Comparison of ENCODE assay signal across 8 cellular contexts in the genomic region with DNA sequence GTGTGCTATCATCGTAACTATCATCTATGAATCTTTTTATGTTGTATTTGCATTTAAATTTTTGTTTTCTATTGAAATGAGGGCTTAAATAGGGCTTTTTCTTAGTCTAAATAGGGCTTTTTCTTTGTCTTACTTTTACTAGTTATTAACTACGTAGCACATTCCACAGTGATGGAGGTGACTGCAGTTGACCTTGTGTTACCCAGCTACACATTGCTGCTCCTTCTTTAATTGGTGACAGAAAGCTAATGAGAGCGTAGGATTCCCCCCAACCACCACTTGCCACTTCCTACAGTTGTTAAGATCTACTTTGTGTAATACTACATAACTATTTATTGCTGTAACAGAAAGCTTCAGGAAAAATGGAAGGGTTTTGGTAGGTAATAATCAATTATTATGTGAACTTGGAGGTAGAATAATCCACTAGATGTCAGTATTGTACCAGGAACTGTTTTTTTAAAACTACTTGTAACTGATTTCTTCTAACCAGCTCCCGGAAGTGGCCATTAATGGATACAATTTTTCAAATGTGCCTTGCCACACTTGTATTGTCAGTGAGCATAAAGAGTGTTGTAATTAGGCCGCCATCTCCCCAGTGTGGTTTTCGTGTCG. TPM values are rescaled to one million over a fixed set of nuclear protein-coding genes. Genes with fewer than 3 reads are reported as not detected.
DNase-seq lines count a peak whose midpoint lies in the region; ATAC-seq, FAIRE-seq and TF ChIP-seq lines count a peak whose summit lies in the region.

No MANE protein-coding gene starts in this region.

- TF ChIP-seq CTCF in AG04450 (IDR thresholded peaks at IDR 0.05; ENCODE audit: low read depth, low read length) (peak; percentile 63), fibroblast of pulmonary artery (IDR thresholded peaks at IDR 0.05; ENCODE audit: low read length, missing control alignments) (peak; percentile 53)

- no peak for DNase-seq in AG04450 (ENCODE audit: low read depth, low spot score)
- DNase-seq in LHCN-M2 (ENCODE audit: low read depth): peak; percentile 64
- peak; percentile 50 for DNase-seq in RCC 7860 (ENCODE audit: low spot score)
- peak; percentile 71 for DNase-seq in fibroblast of pulmonary artery (ENCODE audit: low read depth)
- DNase-seq in sciatic nerve (ENCODE audit: low spot score): no peak
- no peak for DNase-seq in activated naive CD4-positive, alpha-beta T cell treated with Interleukin-2 at 50 U/mL for 16 hours

- H3K4me3 ChIP-seq in AG04450 (ENCODE audit: low read depth, low read length) (no peak overlapping the region), fibroblast of pulmonary artery (replicated peaks; ENCODE audit: low read depth, low read length) (no peak overlapping the region)

- no peak overlapping the region for H3K27ac ChIP-seq in AG04450 (ENCODE audit: low read depth, low read length)

- peak; percentile 83 for FAIRE-seq in RCC 7860 (lab: Jason Lieb, UNC)

- H3K9me3 ChIP-seq in AG04450 (ENCODE audit: control insufficient read depth, insufficient read depth, low read length): no peaks in the 10 kb centered on the region

- POLR2A ChIA-PET in AG04450 (lab: Yijun Ruan, JAX): interaction anchor here (1.3 kb wide), 1 partner anchor 18 kb away, joined by 5 read pairs; the partner anchor contains the start of genes FASTKD3 and MTRR

- H3K27me3 ChIP-seq in AG04450 (ENCODE audit: control insufficient read depth, insufficient read depth, low read length): no peaks in the 10 kb centered on the region

- intact Hi-C loops in sciatic nerve (cut with DNase I): no loop called here

- CTCF ChIA-PET in AG04450 (lab: Charles Lee): interaction anchor here (0.6 to 5.6 kb wide), 26 partner anchors 10 to 1964 kb away, joined by 3 to 102 read pairs (median 4); partner anchors contain the start of genes FASTKD3 and MTRR

- peak; percentile 85 for ATAC-seq in GM18511 (IDR thresholded peaks at IDR 0.05; ENCODE audit: unreplicated experiment)
- ATAC-seq in sciatic nerve: peak; percentile 42
- ATAC-seq in GM19452 (IDR thresholded peaks at IDR 0.05; ENCODE audit: unreplicated experiment): no peak

RNA-seq across cellular contexts. Expression of gene MTRR, which starts 18.0 kb away (rescaled TPM):
- 44.1 and 50.0 TPM in 2 replicates for polyA plus RNA-seq in AG04450 (2011; rRNA removed)
- polyA minus RNA-seq in AG04450 (2011; rRNA and poly(A)+ RNA removed): 55.7 and 57.2 TPM in 2 replicates
- total RNA-seq in LHCN-M2 (2014; rRNA removed): 36.7 and 38.4 TPM in 2 replicates
- polyA plus RNA-seq in LHCN-M2 (2012): 10.3 TPM
- total RNA-seq in sciatic nerve: 45.6 TPM

RNA-seq across cellular contexts. Expression of gene FASTKD3, which starts 18.1 kb away (rescaled TPM):
- 9.2 and 12.8 TPM in 2 replicates for polyA plus RNA-seq in AG04450 (2011; rRNA removed)
- 3.6 and 7.6 TPM in 2 replicates for polyA minus RNA-seq in AG04450 (2011; rRNA and poly(A)+ RNA removed)
- total RNA-seq in LHCN-M2 (2014; rRNA removed) (12.5 and 14.6 TPM in 2 replicates), sciatic nerve (6.0 TPM)
- 5.0 TPM for polyA plus RNA-seq in LHCN-M2 (2012)

RNA-seq across cellular contexts. Expression of gene CFAP90, which starts 36.0 kb away (rescaled TPM):
- polyA plus RNA-seq in AG04450 (2011; rRNA removed): 0.09 and 0.10 TPM in 2 replicates
- polyA minus RNA-seq in AG04450 (2011; rRNA and poly(A)+ RNA removed): not detected in 2 replicates
- total RNA-seq in LHCN-M2 (2014; rRNA removed) (0.26 TPM in 1 of 2 replicates, not detected in the other), sciatic nerve (0.36 TPM)
- polyA plus RNA-seq in LHCN-M2 (2012): 0.21 TPM

Comparison
In these comparisons a context has a peak if more than half of its experiments do, and no peak if none do; other contexts are left out.
1. DNase-seq: peak in LHCN-M2 (single experiment), RCC 7860 (single experiment) and fibroblast of pulmonary artery (single experiment); none in AG04450 (single experiment), sciatic nerve (single experiment) and activated naive CD4-positive, alpha-beta T cell treated with Interleukin-2 at 50 U/mL for 16 hours (single experiment).